Comparison of ENCODE assay signal across 2 cellular contexts in genomic region chr19:43489979-43490599, GRCh38.
TF ChIP-seq lines count a peak whose summit lies in the region.

No MANE protein-coding gene starts in this region.

TF ChIP-seq in HEK293, 187 proteins besides CTCF, POLR2A, EP300 and RAD21 (continued from another document):
- no peak for TF ChIP-seq ZSCAN23 (tag by site-specific recombination; IDR thresholded peaks at IDR 0.05)
- no peak for TF ChIP-seq ZNF768 (tag by site-specific recombination; IDR thresholded peaks at IDR 0.05)
- peak; percentile 92 for TF ChIP-seq ZNF121 (tag by site-specific recombination; IDR thresholded peaks at IDR 0.05)
- no peak for TF ChIP-seq ZNF596 (tag by site-specific recombination; IDR thresholded peaks at IDR 0.05)
- TF ChIP-seq OVOL3 (tag by site-specific recombination; IDR thresholded peaks at IDR 0.05) = no peak
TF ChIP-seq in HEK293: peak in this region for 2.

TF ChIP-seq in SK-N-SH, 30 proteins besides CTCF, POLR2A, EP300 and RAD21:
- TF ChIP-seq USF2 (IDR thresholded peaks at IDR 0.05; ENCODE audit: borderline replicate concordance, low read depth, low read length) (no peak), MXI1 (IDR thresholded peaks at IDR 0.05; ENCODE audit: low read depth, low read length) (no peak), ELF1 (IDR thresholded peaks at IDR 0.05) (no peak), TCF12 (IDR thresholded peaks at IDR 0.05) (no peak), RCOR1 (IDR thresholded peaks at IDR 0.05; ENCODE audit: low read length) (no peak), TEAD4 (IDR thresholded peaks at IDR 0.05; ENCODE audit: borderline replicate concordance, insufficient read depth) (no peak), YY1 (IDR thresholded peaks at IDR 0.05; ENCODE audit: low read depth) (no peak), NRF1 (IDR thresholded peaks at IDR 0.05; ENCODE audit: low read depth, low read length) (no peak), SIN3A (IDR thresholded peaks at IDR 0.05; ENCODE audit: borderline replicate concordance, low read depth, low read length) (no peak), SMC3 (IDR thresholded peaks at IDR 0.05; ENCODE audit: low read depth, low read length) (no peak), FOXM1 (IDR thresholded peaks at IDR 0.05; ENCODE audit: low read depth) (no peak), POLR2AphosphoS5 (IDR thresholded peaks at IDR 0.05; ENCODE audit: low read depth, low read length) (no peak)
